Comparison of ENCODE assay signal across 1 cellular context in genomic region chr6:14464049-14464448, GRCh38.
TF ChIP-seq lines count a peak whose summit lies in the region.

No MANE protein-coding gene starts in this region.

TF ChIP-seq in K562, 482 proteins besides CTCF, POLR2A, EP300 and RAD21 (continued from another document and continues in another):
- TF ChIP-seq ARID4B (CRISPR knock-in tag; IDR thresholded peaks at IDR 0.05): no peak
- TF ChIP-seq HDAC3 (IDR thresholded peaks at IDR 0.05; ENCODE audit: borderline replicate concordance, partially characterized antibody): peak; percentile 25
- no peak for TF ChIP-seq HDAC6 (IDR thresholded peaks at IDR 0.05; ENCODE audit: low read depth, low read length)
- no peak for TF ChIP-seq GATAD2B (IDR thresholded peaks at IDR 0.05; ENCODE audit: borderline replicate concordance)
- TF ChIP-seq EZH2 (IDR thresholded peaks at IDR 0.05; ENCODE audit: borderline replicate concordance, low read depth, low read length): no peak
- TF ChIP-seq FOXA1 (IDR thresholded peaks at IDR 0.05; ENCODE audit: borderline replicate concordance): no peak
- TF ChIP-seq GATAD2A (IDR thresholded peaks at IDR 0.05): no peak
- no peak for TF ChIP-seq MTA3 (IDR thresholded peaks at IDR 0.05; ENCODE audit: borderline replicate concordance)
- no peak for TF ChIP-seq TCF7L2 (IDR thresholded peaks at IDR 0.05; ENCODE audit: low read depth, low read length)
- no peak for TF ChIP-seq SMAD4 (CRISPR knock-in tag; conservative IDR thresholded peaks at IDR 0.05)
- no peak for TF ChIP-seq ZNF445 (CRISPR knock-in tag; IDR thresholded peaks at IDR 0.05; ENCODE audit: low read depth)
- no peak for TF ChIP-seq BRD4 (IDR thresholded peaks at IDR 0.05)
- no peak for TF ChIP-seq IFI16 (CRISPR knock-in tag; IDR thresholded peaks at IDR 0.05)
- TF ChIP-seq MAFF (IDR thresholded peaks at IDR 0.05; ENCODE audit: low read length): peak; percentile 97
- no peak for TF ChIP-seq PTRF (tag; IDR thresholded peaks at IDR 0.05)
- TF ChIP-seq USF2 (CRISPR knock-in tag; IDR thresholded peaks at IDR 0.05): no peak
- TF ChIP-seq TARDBP (IDR thresholded peaks at IDR 0.05): no peak
- TF ChIP-seq CREB3L1 (IDR thresholded peaks at IDR 0.05; ENCODE audit: borderline replicate concordance, low read depth): no peak
- TF ChIP-seq LCOR (CRISPR knock-in tag; IDR thresholded peaks at IDR 0.05): no peak
- no peak for TF ChIP-seq ZSCAN32 (CRISPR knock-in tag; IDR thresholded peaks at IDR 0.05)
- no peak for TF ChIP-seq IRF1 (CRISPR knock-in tag; IDR thresholded peaks at IDR 0.05; ENCODE audit: borderline replicate concordance)
- no peak for TF ChIP-seq ZFPM2 (CRISPR knock-in tag; IDR thresholded peaks at IDR 0.05)
- TF ChIP-seq HNRNPL (IDR thresholded peaks at IDR 0.05; ENCODE audit: low read depth, low read length): no peak
- no peak for TF ChIP-seq ZMIZ1 (IDR thresholded peaks at IDR 0.05; ENCODE audit: low read depth in 2 of 2, low read length in 2 of 2)
- TF ChIP-seq ETV6 (IDR thresholded peaks at IDR 0.05; ENCODE audit: borderline replicate concordance in 1 of 2, low read depth in 2 of 2, low read length in 1 of 2): no peak
- no peak for TF ChIP-seq ETV6 (CRISPR knock-in tag; IDR thresholded peaks at IDR 0.05; ENCODE audit: borderline replicate concordance)
- TF ChIP-seq NCOA4 (IDR thresholded peaks at IDR 0.05; ENCODE audit: partially characterized antibody): no peak
- no peak for TF ChIP-seq HCFC1 (IDR thresholded peaks at IDR 0.05; ENCODE audit: low read depth, low read length)
- no peak for TF ChIP-seq ZNF140 (CRISPR knock-in tag; IDR thresholded peaks at IDR 0.05)
- TF ChIP-seq NCOA6 (IDR thresholded peaks at IDR 0.05): no peak
- TF ChIP-seq IRF2 (CRISPR knock-in tag; IDR thresholded peaks at IDR 0.05): no peak
- no peak for TF ChIP-seq SAFB (IDR thresholded peaks at IDR 0.05; ENCODE audit: borderline replicate concordance, low read depth, low read length)
- no peak for TF ChIP-seq SRSF7 (optimal IDR thresholded peaks at IDR 0.05; ENCODE audit: low read depth, low read length)
- no peak for TF ChIP-seq ZNF431 (CRISPR knock-in tag; IDR thresholded peaks at IDR 0.05)
- no peak for TF ChIP-seq PCBP2 (IDR thresholded peaks at IDR 0.05; ENCODE audit: low read depth, low read length, poor library complexity, severe bottlenecking)
- TF ChIP-seq PREB (CRISPR knock-in tag; IDR thresholded peaks at IDR 0.05): no peak
- no peak for TF ChIP-seq NFATC3 (IDR thresholded peaks at IDR 0.05)
- no peak for TF ChIP-seq SMAD3 (CRISPR knock-in tag; conservative IDR thresholded peaks at IDR 0.05)
- TF ChIP-seq KAT8 (IDR thresholded peaks at IDR 0.05; ENCODE audit: low read depth): no peak
- TF ChIP-seq SIRT6 (IDR thresholded peaks at IDR 0.05; ENCODE audit: low read depth, low read length): no peak
- TF ChIP-seq CAMTA2 (CRISPR knock-in tag; conservative IDR thresholded peaks at IDR 0.05): no peak
- TF ChIP-seq HNRNPK (IDR thresholded peaks at IDR 0.05; ENCODE audit: low read depth, low read length, poor library complexity, severe bottlenecking): no peak
- no peak for TF ChIP-seq SIN3B (IDR thresholded peaks at IDR 0.05; ENCODE audit: low read depth)
- no peak for TF ChIP-seq CSDE1 (IDR thresholded peaks at IDR 0.05)
- TF ChIP-seq POLR2G (IDR thresholded peaks at IDR 0.05; ENCODE audit: low read depth, low read length): no peak
- TF ChIP-seq ZBTB9 (CRISPR knock-in tag; IDR thresholded peaks at IDR 0.05): no peak
- no peak for TF ChIP-seq THRB (CRISPR knock-in tag; conservative IDR thresholded peaks at IDR 0.05)
- TF ChIP-seq HNRNPLL (IDR thresholded peaks at IDR 0.05; ENCODE audit: low read depth, low read length, poor library complexity, severe bottlenecking): no peak
- TF ChIP-seq RFX7 (CRISPR knock-in tag; IDR thresholded peaks at IDR 0.05): no peak
- no peak for TF ChIP-seq CREB5 (CRISPR knock-in tag; IDR thresholded peaks at IDR 0.05)
- no peak for TF ChIP-seq E2F5 (CRISPR knock-in tag; IDR thresholded peaks at IDR 0.05)
- TF ChIP-seq NCOA1 (IDR thresholded peaks at IDR 0.05; ENCODE audit: low read depth): no peak
- TF ChIP-seq TAF1 (IDR thresholded peaks at IDR 0.05; ENCODE audit: control insufficient read depth, extremely low read depth, insufficient read depth, low read length, severe bottlenecking): no peak
- no peak for TF ChIP-seq ZBTB17 (CRISPR knock-in tag; IDR thresholded peaks at IDR 0.05)
- TF ChIP-seq CEBPG (CRISPR knock-in tag; IDR thresholded peaks at IDR 0.05): peak; percentile 19; the same call in 1 of the 2 replicates
- peak in 1 of 2 experiments; percentile 33; a peak in 1 of 4 replicates for TF ChIP-seq CEBPG (tag; conservative IDR thresholded peaks at IDR 0.05 in 1 of 2, IDR thresholded peaks at IDR 0.05 in 1 of 2)
- no peak for TF ChIP-seq SRSF9 (IDR thresholded peaks at IDR 0.05; ENCODE audit: borderline replicate concordance, low read depth, low read length)
- TF ChIP-seq ZNF785 (CRISPR knock-in tag; IDR thresholded peaks at IDR 0.05): no peak
- TF ChIP-seq RBBP5 (IDR thresholded peaks at IDR 0.05; ENCODE audit: borderline replicate concordance, insufficient read depth, low read length, poor library complexity, severe bottlenecking): no peak
